11 cellular contexts compared by ENCODE assay signal in the genomic region with DNA sequence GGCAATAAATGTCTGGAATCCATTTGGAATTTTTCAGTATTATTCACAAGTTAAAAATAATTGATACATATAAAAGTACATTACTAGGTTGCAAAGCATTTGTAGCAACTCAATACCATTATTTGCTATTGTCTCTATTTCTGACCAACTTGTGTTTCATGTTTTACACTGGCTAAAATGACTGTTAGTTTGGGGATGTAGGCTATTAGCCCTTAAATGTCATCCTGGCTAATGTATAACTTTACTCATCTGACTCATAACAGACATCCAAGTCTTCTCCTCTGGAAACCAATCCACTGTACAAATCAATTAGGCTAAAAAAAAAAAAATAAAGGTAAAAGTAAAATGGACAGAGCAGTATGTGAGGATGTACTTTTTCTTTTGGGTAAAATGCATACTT. TPM values are rescaled to one million over a fixed set of nuclear protein-coding genes. Genes with fewer than 3 reads are reported as not detected.
DNase-seq lines count a peak whose midpoint lies in the region; ATAC-seq and TF ChIP-seq lines count a peak whose summit lies in the region.
"Had no signal": no experiment of that assay in that cellular context is flagged by ENCODE, and none has a peak within 500 bp of the region (broad histone marks: within the 10 kb centered on the region; RNA-seq: fewer than 3 reads in every experiment).

No MANE protein-coding gene starts in this region.

- H3K9ac ChIP-seq in PC-3 (ENCODE audit: low read length): no peak overlapping the region

- H2AFZ ChIP-seq in PC-3 (ENCODE audit: low read length): no peak overlapping the region
- H2AFZ ChIP-seq in osteoblast (ENCODE audit: low read length): no peak overlapping the region

- CTCF ChIA-PET in PC-3 (lab: Charles Lee): no interaction called here

- H3K36me3 ChIP-seq in PC-3 (ENCODE audit: low read depth, low read length): no peaks in the 10 kb centered on the region
- no peaks in the 10 kb centered on the region for H3K36me3 ChIP-seq in osteoblast (ENCODE audit: insufficient read depth, low read length)
- H3K36me3 ChIP-seq: right atrium auricular region had no signal

- peak overlapping the region; percentile 19; the same call in 1 of the 2 replicates for H3K27ac ChIP-seq in PC-3 (ENCODE audit: low read length)
- peak overlapping the region; percentile 16 for H3K27ac ChIP-seq in osteoblast (ENCODE audit: low read depth, low read length)
- H3K27ac ChIP-seq: foreskin keratinocyte, right atrium auricular region had no signal

- H3K4me2 ChIP-seq in PC-3 (ENCODE audit: low read length) (peak overlapping the region; percentile 26), osteoblast (ENCODE audit: insufficient read depth, low read length) (peak overlapping the region; percentile 47)

- POLR2A ChIA-PET in PC-3 (lab: Charles Lee; ENCODE audit: unreplicated experiment): no interaction called here

- H3K27me3 ChIP-seq in PC-3 (ENCODE audit: low read length): no peaks in the 10 kb centered on the region
- H3K27me3 ChIP-seq in osteoblast (ENCODE audit: insufficient read depth, low read length): no peaks in the 10 kb centered on the region
- H3K27me3 ChIP-seq: foreskin keratinocyte, right atrium auricular region had no signal

- H4K20me1 ChIP-seq in PC-3 (ENCODE audit: low read length) (no peaks in the 10 kb centered on the region), osteoblast (ENCODE audit: insufficient read depth, low read length) (no peaks in the 10 kb centered on the region)

- H3K79me2 ChIP-seq in PC-3 (ENCODE audit: low read length) (no peaks in the 10 kb centered on the region), osteoblast (ENCODE audit: insufficient read depth, low read length) (peaks cover 19% of the 10 kb centered on the region)

- TF ChIP-seq CTCF in PC-3 (conservative IDR thresholded peaks at IDR 0.05; ENCODE audit: low read depth, low read length) (no peak), osteoblast (IDR thresholded peaks at IDR 0.05; ENCODE audit: extremely low read depth, low read depth, low read length) (no peak)

- H3K9me2 ChIP-seq in PC-3 (replicated peaks; ENCODE audit: low read length): no peaks in the 10 kb centered on the region

- DNase-seq in PC-3 (peak; percentile 46), osteoblast (ENCODE audit: insufficient read length, low spot score, missing footprints) (no peak), RPMI8226 (no peak), NCI-H345 treated with DMSO at 0.1 percent for 48 hours (lab: John Stamatoyannopoulos, UW; ENCODE audit: unreplicated experiment) (no peak), NCI-H446 (lab: John Stamatoyannopoulos, UW) (no peak)
- DNase-seq: activated effector memory CD4-positive, alpha-beta T cell treated with anti-CD3 and anti-CD28 coated beads, Interleukin-2, amount 50 U/mL, for 16 hours; foreskin keratinocyte had no signal

- BruUV-seq in PC-3 (replicated peaks; lab: Mats Ljungman, UMichigan): no TSS peak

- no peaks in the 10 kb centered on the region for H3K9me3 ChIP-seq in PC-3 (ENCODE audit: low read length)
- H3K9me3 ChIP-seq in osteoblast (ENCODE audit: low read depth, low read length): no peaks in the 10 kb centered on the region
- H3K9me3 ChIP-seq: right atrium auricular region had no signal

- intact Hi-C loops in PC-3 (cut with micrococcal nuclease): no loop called here

- no peak overlapping the region for H3K4me3 ChIP-seq in PC-3 (ENCODE audit: low read length)
- H3K4me3 ChIP-seq in osteoblast (ENCODE audit: insufficient read depth, low read length): no peak overlapping the region
- H3K4me3 ChIP-seq: right atrium auricular region had no signal

- H3K4me1 ChIP-seq in PC-3 (ENCODE audit: insufficient read depth, low read length) (peaks cover 32% of the 10 kb centered on the region), osteoblast (ENCODE audit: insufficient read depth, low read length) (peaks cover 49% of the 10 kb centered on the region)

- peak; percentile 64 for ATAC-seq in GM19395 (IDR thresholded peaks at IDR 0.05; ENCODE audit: unreplicated experiment)
- ATAC-seq in HG02840 (IDR thresholded peaks at IDR 0.05; ENCODE audit: low FRiP score, unreplicated experiment): peak; percentile 56
- peak; percentile 48 for ATAC-seq in PC-3
- ATAC-seq in GM18868 (IDR thresholded peaks at IDR 0.05; ENCODE audit: unreplicated experiment): no peak
- ATAC-seq: foreskin keratinocyte had no signal

- no peaks in the 10 kb centered on the region for H3F3A ChIP-seq in PC-3 (ENCODE audit: low read length, unreplicated experiment)

RNA-seq across cellular contexts. Expression of a gene that starts 20.7 kb away (rescaled TPM):
- total RNA-seq in PC-3 (2014; rRNA removed) (2.6 and 3.1 TPM in 2 replicates), osteoblast (10.9 and 11.8 TPM in 2 replicates)
